Comparison of ENCODE assay signal across 8 cellular contexts in the genomic region with DNA sequence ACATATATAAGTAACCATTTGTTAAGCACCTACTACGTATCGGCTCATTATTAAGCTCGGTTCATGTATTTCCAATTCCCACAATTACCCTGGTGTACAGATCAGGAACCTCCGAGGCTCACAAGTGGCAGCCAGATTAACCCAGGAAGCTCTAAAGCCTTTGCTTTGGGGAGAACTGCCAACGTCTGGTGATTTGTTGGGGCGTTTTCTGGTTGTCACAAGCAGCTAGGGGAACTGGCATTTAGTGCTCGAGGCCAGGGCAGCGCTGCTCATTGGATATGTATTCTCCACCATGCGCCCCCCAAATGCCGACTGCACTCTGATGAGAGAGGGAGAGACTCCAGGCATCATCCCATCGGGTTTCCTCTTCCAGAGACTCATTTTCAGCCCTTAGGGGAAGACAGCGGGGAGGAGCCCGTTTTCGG. TPM values are rescaled to one million over a fixed set of nuclear protein-coding genes. Genes with fewer than 3 reads are reported as not detected.
DNase-seq lines count a peak whose midpoint lies in the region; ATAC-seq and TF ChIP-seq lines count a peak whose summit lies in the region.

No MANE protein-coding gene starts in this region.

- peak; percentile 33 for ATAC-seq in GM18508 (IDR thresholded peaks at IDR 0.05; ENCODE audit: insufficient read depth, unreplicated experiment)
- ATAC-seq in HG02884 (IDR thresholded peaks at IDR 0.05; ENCODE audit: unreplicated experiment), result peak; percentile 39

- peaks cover 6% of the 10 kb centered on the region for H3K36me3 Mint-ChIP-seq in neural crest cell (ENCODE audit: low read depth)

- peaks cover 5% of the 10 kb centered on the region for H3K4me1 Mint-ChIP-seq in neural crest cell

- peak overlapping the region; percentile 85 for H3K27ac Mint-ChIP-seq in neural crest cell (ENCODE audit: unreplicated experiment)

- H3K9me3 Mint-ChIP-seq in neural crest cell, result no peaks in the 10 kb centered on the region

- POLR2A ChIA-PET in AG04449 (lab: Yijun Ruan, JAX), result interaction anchor here (0.6 to 2.0 kb wide), 9 partner anchors 10 to 1021 kb away, joined by 3 to 23 read pairs (median 3); a partner anchor contains a TSS

- peak overlapping the region; percentile 94 for H3K4me3 Mint-ChIP-seq in neural crest cell

- no peak for DNase-seq in AG04449 (ENCODE audit: low read depth, low spot score)
- DNase-seq in NCI-H1694 (lab: John Stamatoyannopoulos, UW), result peak; percentile 10
- DNase-seq in activated T-helper 1 cell treated with Interleukin-2 at 50 U/mL for 16 hours (ENCODE audit: low read depth), result peak; percentile 10
- peak in 1 of 2 donors; percentile 12 for DNase-seq in foreskin fibroblast
- no peak for DNase-seq in neural crest cell (ENCODE audit: low read depth, low spot score)
- DNase-seq in GOT3 (lab: John Stamatoyannopoulos, UW), result no peak

- CTCF ChIA-PET in AG04449 (lab: Yijun Ruan, JAX), result interaction anchor here (0.8 to 5.1 kb wide), 5 partner anchors 9 to 1266 kb away, joined by 3 to 25 read pairs (median 5); no protein-coding TSS in a partner anchor

- TF ChIP-seq CTCF in AG04449 (IDR thresholded peaks at IDR 0.05; ENCODE audit: insufficient read depth, low read length, missing control alignments), result no peak
- TF ChIP-seq CTCF in foreskin fibroblast (IDR thresholded peaks at IDR 0.05; ENCODE audit: low read depth, low read length), result no peak
- TF ChIP-seq CTCF in neural crest cell (conservative IDR thresholded peaks at IDR 0.05), result peak; percentile 41

- peak overlapping the region; percentile 82 for H3K4me3 ChIP-seq in AG04449 (ENCODE audit: low read depth, low read length)
- peak overlapping the region; percentile 75 to 84 for H3K4me3 ChIP-seq in foreskin fibroblast (ENCODE audit: low read depth in 1 of 2, low read length in 2 of 2)

- H3K27me3 Mint-ChIP-seq in neural crest cell (ENCODE audit: low read depth), result no peaks in the 10 kb centered on the region

RNA-seq across cellular contexts. Expression of a gene that starts 0.5 kb away (rescaled TPM):
- total RNA-seq in neural crest cell, result 7.5 and 8.1 TPM in 2 replicates

RNA-seq across cellular contexts. Expression of a gene that starts 23.9 kb away (rescaled TPM):
- 47.5 and 51.8 TPM in 2 replicates for total RNA-seq in neural crest cell

Comparison
In these comparisons a context has a peak if more than half of its experiments do, and no peak if none do; other contexts are left out.
1. DNase-seq: peak in NCI-H1694 (single experiment) and activated T-helper 1 cell treated with Interleukin-2 at 50 U/mL for 16 hours (single experiment); none in AG04449 (single experiment), neural crest cell (single experiment) and GOT3 (single experiment).